Comparison of ENCODE assay signal across 1 cellular context in genomic region chr1:204563324-204563723, GRCh38.
TF ChIP-seq lines count a peak whose summit lies in the region.

No MANE protein-coding gene starts in this region.

TF ChIP-seq in SK-N-SH, 30 proteins besides CTCF, POLR2A, EP300 and RAD21 (continued from another document):
- TF ChIP-seq MAX (IDR thresholded peaks at IDR 0.05; ENCODE audit: low read depth) (no peak), POLR2AphosphoS5 (IDR thresholded peaks at IDR 0.05; ENCODE audit: low read depth, low read length) (no peak), JUND (IDR thresholded peaks at IDR 0.05) (no peak), SMC3 (IDR thresholded peaks at IDR 0.05; ENCODE audit: low read depth, low read length) (no peak), USF1 (IDR thresholded peaks at IDR 0.05; ENCODE audit: borderline replicate concordance, low read depth) (no peak), IRF3 (IDR thresholded peaks at IDR 0.05; ENCODE audit: low read depth, low read length) (no peak), RXRA (IDR thresholded peaks at IDR 0.05; ENCODE audit: borderline replicate concordance, low read depth) (no peak), YY1 (IDR thresholded peaks at IDR 0.05; ENCODE audit: low read depth) (no peak), GATA2 (CRISPR knock-in tag; IDR thresholded peaks at IDR 0.05) (no peak)
